Comparison of ENCODE assay signal across 12 cellular contexts in genomic region chr2:39403311-39403710, GRCh38. TPM values are rescaled to one million over a fixed set of nuclear protein-coding genes. Genes with fewer than 3 reads are reported as not detected.
DNase-seq lines count a peak whose midpoint lies in the region; ATAC-seq, FAIRE-seq and TF ChIP-seq lines count a peak whose summit lies in the region.
"Had no signal": no experiment of that assay in that cellular context is flagged by ENCODE, and none has a peak within 500 bp of the region (broad histone marks: within the 10 kb centered on the region; RNA-seq: fewer than 3 reads in every experiment).

No MANE protein-coding gene starts in this region.

- H3K4me1 ChIP-seq in mucosa of descending colon (ENCODE audit: low read depth) = no peaks in the 10 kb centered on the region

- H3K27ac Mint-ChIP-seq in activated naive CD8-positive, alpha-beta T cell treated with anti-CD3 and anti-CD28 coated beads, Interleukin-2, amount 50 U/mL, for 24 hours = no peak overlapping the region

- no peak overlapping the region for H3K4me3 ChIP-seq in mucosa of descending colon
- H3K4me3 ChIP-seq: cardiac muscle cell, spleen had no signal

- DNase-seq in GM12891 (ENCODE audit: insufficient read length, low spot score) = no peak
- DNase-seq in activated naive CD8-positive, alpha-beta T cell treated with anti-CD3 and anti-CD28 coated beads, Interleukin-2, amount 50 U/mL, for 24 hours = no peak
- no peak for DNase-seq in mucosa of descending colon
- no peak for DNase-seq in activated CD4-positive, CD25-positive, alpha-beta regulatory T cell (lab: John Stamatoyannopoulos, UW)
- DNase-seq in stimulated activated naive CD4-positive, alpha-beta T cell (lab: John Stamatoyannopoulos, UW) = no peak
- no peak for DNase-seq in DMS53 treated with DMSO at 0.1 percent for 48 hours (lab: John Stamatoyannopoulos, UW; ENCODE audit: unreplicated experiment)
- DNase-seq: NCI-H1694, spleen had no signal

- peak; percentile 78 for FAIRE-seq in GM12891 (lab: Jason Lieb, UNC)

- H3K4me3 Mint-ChIP-seq in activated naive CD8-positive, alpha-beta T cell treated with anti-CD3 and anti-CD28 coated beads, Interleukin-2, amount 50 U/mL, for 24 hours = no peak overlapping the region

- H3K9me3 ChIP-seq in mucosa of descending colon = no peaks in the 10 kb centered on the region
- H3K9me3 ChIP-seq: spleen had no signal

- ATAC-seq in HG02759 (IDR thresholded peaks at IDR 0.05; ENCODE audit: unreplicated experiment) (peak; percentile 79), mucosa of descending colon (peak; percentile 24), HG03520 (IDR thresholded peaks at IDR 0.05; ENCODE audit: unreplicated experiment) (no peak)
- ATAC-seq in activated naive CD8-positive, alpha-beta T cell treated with anti-CD3 and anti-CD28 coated beads, Interleukin-2, amount 50 U/mL, for 24 hours = peak; percentile 65
- ATAC-seq: esophagus mucosa had no signal

- H3K36me3 Mint-ChIP-seq in activated naive CD8-positive, alpha-beta T cell treated with anti-CD3 and anti-CD28 coated beads, Interleukin-2, amount 50 U/mL, for 24 hours (ENCODE audit: low read depth) = no peaks in the 10 kb centered on the region

- intact Hi-C loops in mucosa of descending colon (cut with DNase I, micrococcal nuclease) = no loop called here

- TF ChIP-seq CTCF in mucosa of descending colon (IDR thresholded peaks at IDR 0.05) = no peak

- no peaks in the 10 kb centered on the region for H3K27me3 Mint-ChIP-seq in activated naive CD8-positive, alpha-beta T cell treated with anti-CD3 and anti-CD28 coated beads, Interleukin-2, amount 50 U/mL, for 24 hours

- no peaks in the 10 kb centered on the region for H3K9me3 Mint-ChIP-seq in activated naive CD8-positive, alpha-beta T cell treated with anti-CD3 and anti-CD28 coated beads, Interleukin-2, amount 50 U/mL, for 24 hours

- H3K36me3 ChIP-seq in mucosa of descending colon (ENCODE audit: low read depth) = no peaks in the 10 kb centered on the region
- H3K36me3 ChIP-seq: cardiac muscle cell, spleen had no signal

- no peak for TF ChIP-seq POLR2A in GM12891 (IDR thresholded peaks at IDR 0.05; ENCODE audit: low read depth, low read length)

- peaks cover 57% of the 10 kb centered on the region for H3K4me1 Mint-ChIP-seq in activated naive CD8-positive, alpha-beta T cell treated with anti-CD3 and anti-CD28 coated beads, Interleukin-2, amount 50 U/mL, for 24 hours

TF ChIP-seq in GM12891, 5 proteins besides CTCF, POLR2A, EP300 and RAD21:
- TF ChIP-seq TAF1 (IDR thresholded peaks at IDR 0.05; ENCODE audit: low read depth, low read length) = no peak
- TF ChIP-seq SPI1 (IDR thresholded peaks at IDR 0.05; ENCODE audit: low read depth, low read length) = peak; percentile 62

RNA-seq across cellular contexts. Expression of gene MAP4K3, which starts 33.8 kb away (rescaled TPM):
- polyA plus RNA-seq in GM12891 (2012; ENCODE audit: low read depth, missing spikeins) = 2.2 TPM
- 10 to 100 TPM; 32.7 to 50.4 (median 39.9) TPM for total RNA-seq in mucosa of descending colon
